Comparison of ENCODE assay signal across 22 cellular contexts in the genomic region with DNA sequence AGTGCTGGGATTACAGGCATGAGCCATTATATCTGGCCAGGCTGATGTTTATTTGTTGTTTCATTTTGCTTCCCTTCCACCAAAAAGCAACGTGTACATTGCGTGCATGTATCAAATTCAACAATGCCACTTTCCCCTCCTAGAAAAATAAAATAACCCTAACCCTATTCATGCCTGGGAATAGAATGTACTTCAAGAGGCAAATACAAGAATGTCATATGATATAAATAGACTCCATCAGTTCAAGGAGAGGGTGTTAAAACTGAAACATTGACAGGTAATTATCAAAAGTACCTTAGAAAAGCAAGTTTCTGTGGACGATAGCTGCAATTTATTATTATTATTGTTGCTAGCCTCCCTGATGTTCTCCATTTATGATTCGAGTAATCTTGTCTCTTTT.
DNase-seq lines count a peak whose midpoint lies in the region; ATAC-seq and TF ChIP-seq lines count a peak whose summit lies in the region.
"Had no signal": no experiment of that assay in that cellular context is flagged by ENCODE, and none has a peak within 500 bp of the region (broad histone marks: within the 10 kb centered on the region; RNA-seq: fewer than 3 reads in every experiment).

No MANE protein-coding gene starts in this region.

- H3K27me3 Mint-ChIP-seq in activated CD4-positive, alpha-beta T cell treated with anti-CD3 and anti-CD28 coated beads, Interleukin-2, amount 10 ng/mL, durations not matched to agents 7 days and 5 days = no peaks in the 10 kb centered on the region
- H3K27me3 Mint-ChIP-seq in CD8-positive, alpha-beta memory T cell = peaks cover 0 to 2% of the 10 kb centered on the region in 2 donors
- H3K27me3 Mint-ChIP-seq in activated CD4-positive, alpha-beta memory T cell treated with anti-CD3 and anti-CD28 coated beads, Interleukin-2, amount 10 ng/mL, durations not matched to agents 7 days and 5 days = no peaks in the 10 kb centered on the region

- H3K36me3 ChIP-seq in CD8-positive, alpha-beta memory T cell (ENCODE audit: insufficient read depth, low read length) = no peaks in the 10 kb centered on the region
- no peaks in the 10 kb centered on the region for H3K36me3 ChIP-seq in left ventricle myocardium inferior
- no peaks in the 10 kb centered on the region for H3K36me3 ChIP-seq in upper lobe of left lung
- H3K36me3 ChIP-seq: neural progenitor cell had no signal

- no peaks in the 10 kb centered on the region for H3K27me3 ChIP-seq in CD8-positive, alpha-beta memory T cell (ENCODE audit: insufficient read depth, low read length, poor library complexity, severe bottlenecking)
- H3K27me3 ChIP-seq in left ventricle myocardium inferior (ENCODE audit: low read depth) = no peaks in the 10 kb centered on the region
- no peaks in the 10 kb centered on the region for H3K27me3 ChIP-seq in upper lobe of left lung
- H3K27me3 ChIP-seq: neural progenitor cell had no signal

- H3K4me1 ChIP-seq in CD8-positive, alpha-beta memory T cell (ENCODE audit: insufficient read depth, low read length) = peaks cover 27% of the 10 kb centered on the region
- H3K4me1 ChIP-seq in left ventricle myocardium inferior = peaks cover 25% of the 10 kb centered on the region
- no peaks in the 10 kb centered on the region for H3K4me1 ChIP-seq in upper lobe of left lung
- H3K4me1 ChIP-seq: neural progenitor cell, psoas muscle had no signal

- H3K27ac Mint-ChIP-seq in activated CD4-positive, alpha-beta T cell treated with anti-CD3 and anti-CD28 coated beads, Interleukin-2, amount 10 ng/mL, durations not matched to agents 7 days and 5 days = peak overlapping the region; percentile 78
- H3K27ac Mint-ChIP-seq in CD8-positive, alpha-beta memory T cell = peak overlapping the region; percentile 18 to 83 (median 78)
- H3K27ac Mint-ChIP-seq in activated CD4-positive, alpha-beta memory T cell treated with anti-CD3 and anti-CD28 coated beads, Interleukin-2, amount 10 ng/mL, durations not matched to agents 7 days and 5 days = peak overlapping the region; percentile 82
- H3K27ac Mint-ChIP-seq: neural progenitor cell had no signal

- H3K4me1 Mint-ChIP-seq in activated CD4-positive, alpha-beta T cell treated with anti-CD3 and anti-CD28 coated beads, Interleukin-2, amount 10 ng/mL, durations not matched to agents 7 days and 5 days = peaks cover 43% of the 10 kb centered on the region
- H3K4me1 Mint-ChIP-seq in CD8-positive, alpha-beta memory T cell = peaks cover 27 to 84% (median 54%) of the 10 kb centered on the region in 3 donors
- peaks cover 71% of the 10 kb centered on the region for H3K4me1 Mint-ChIP-seq in activated CD4-positive, alpha-beta memory T cell treated with anti-CD3 and anti-CD28 coated beads, Interleukin-2, amount 10 ng/mL, durations not matched to agents 7 days and 5 days

- no peak overlapping the region for H3K4me3 ChIP-seq in CD8-positive, alpha-beta memory T cell (ENCODE audit: low read length)
- no peak overlapping the region for H3K4me3 ChIP-seq in left ventricle myocardium inferior
- H3K4me3 ChIP-seq in upper lobe of left lung = no peak overlapping the region
- H3K4me3 ChIP-seq: neural progenitor cell, PC-9, psoas muscle, SK-N-MC had no signal

- peak overlapping the region; percentile 53 for H3K4me3 Mint-ChIP-seq in activated CD4-positive, alpha-beta T cell treated with anti-CD3 and anti-CD28 coated beads, Interleukin-2, amount 10 ng/mL, durations not matched to agents 7 days and 5 days
- peak overlapping the region; percentile 26 to 76 (median 72) for H3K4me3 Mint-ChIP-seq in CD8-positive, alpha-beta memory T cell
- H3K4me3 Mint-ChIP-seq in activated CD4-positive, alpha-beta memory T cell treated with anti-CD3 and anti-CD28 coated beads, Interleukin-2, amount 10 ng/mL, durations not matched to agents 7 days and 5 days = peak overlapping the region; percentile 69
- H3K4me3 Mint-ChIP-seq: H9, neural progenitor cell had no signal

- intact Hi-C loops in left ventricle myocardium inferior (cut with micrococcal nuclease) = no loop called here

- H3K9me3 Mint-ChIP-seq in activated CD4-positive, alpha-beta T cell treated with anti-CD3 and anti-CD28 coated beads, Interleukin-2, amount 10 ng/mL, durations not matched to agents 7 days and 5 days = peaks cover 8% of the 10 kb centered on the region
- no peaks in the 10 kb centered on the region for H3K9me3 Mint-ChIP-seq in CD8-positive, alpha-beta memory T cell
- H3K9me3 Mint-ChIP-seq in activated CD4-positive, alpha-beta memory T cell treated with anti-CD3 and anti-CD28 coated beads, Interleukin-2, amount 10 ng/mL, durations not matched to agents 7 days and 5 days = peaks cover 3% of the 10 kb centered on the region

- TF ChIP-seq CTCF in left ventricle myocardium inferior (IDR thresholded peaks at IDR 0.05; ENCODE audit: borderline replicate concordance) = no peak
- TF ChIP-seq CTCF in upper lobe of left lung (IDR thresholded peaks at IDR 0.05) = no peak

- POLR2A ChIA-PET in activated CD4-positive, alpha-beta T cell treated with anti-CD3 and anti-CD28 coated beads, Interleukin-2, amount 10 ng/mL, durations not matched to agents 7 days and 5 days (lab: Charles Lee) = no interaction called here
- POLR2A ChIA-PET in CD8-positive, alpha-beta memory T cell (lab: Charles Lee) = interaction anchor here (0.6 kb wide), 1 partner anchor 103 kb away, joined by 3 read pairs; no protein-coding TSS in a partner anchor
- POLR2A ChIA-PET in activated CD4-positive, alpha-beta memory T cell treated with anti-CD3 and anti-CD28 coated beads, Interleukin-2, amount 10 ng/mL, durations not matched to agents 7 days and 5 days (lab: Charles Lee) = interaction anchor here (1.0 to 2.7 kb wide), 4 partner anchors 12 to 99 kb away, joined by 3 to 12 read pairs (median 5); partner anchors contain the start of gene BTG1

- 59 to 75% methylated on average over 4 of the region's 4 CpGs for WGBS in upper lobe of left lung, 2 donors

- peaks cover 2% of the 10 kb centered on the region for H3K36me3 Mint-ChIP-seq in activated CD4-positive, alpha-beta T cell treated with anti-CD3 and anti-CD28 coated beads, Interleukin-2, amount 10 ng/mL, durations not matched to agents 7 days and 5 days (ENCODE audit: low read depth)
- H3K36me3 Mint-ChIP-seq in CD8-positive, alpha-beta memory T cell = peaks cover 0 to 28% (median 9%) of the 10 kb centered on the region in 3 donors
- peaks cover 3% of the 10 kb centered on the region for H3K36me3 Mint-ChIP-seq in activated CD4-positive, alpha-beta memory T cell treated with anti-CD3 and anti-CD28 coated beads, Interleukin-2, amount 10 ng/mL, durations not matched to agents 7 days and 5 days (ENCODE audit: low read depth)
- H3K36me3 Mint-ChIP-seq: neural progenitor cell had no signal

- TF ChIP-seq EP300 in upper lobe of left lung (IDR thresholded peaks at IDR 0.05) = no peak

- no peaks in the 10 kb centered on the region for H3K9me3 ChIP-seq in CD8-positive, alpha-beta memory T cell (ENCODE audit: low read length)
- H3K9me3 ChIP-seq in left ventricle myocardium inferior (replicated peaks) (no peaks in the 10 kb centered on the region), upper lobe of left lung (no peaks in the 10 kb centered on the region)
- H3K9me3 ChIP-seq: psoas muscle had no signal

- DNase-seq in activated CD4-positive, alpha-beta T cell treated with anti-CD3 and anti-CD28 coated beads, Interleukin-2, amount 10 ng/mL, durations not matched to agents 7 days and 5 days = no peak
- DNase-seq in activated CD4-positive, alpha-beta T cell treated with anti-CD3 and anti-CD28 coated beads, Interleukin-2, amount 50 U/mL, for 4 hours = no peak
- no peak for DNase-seq in CD8-positive, alpha-beta memory T cell
- DNase-seq in activated CD4-positive, alpha-beta memory T cell treated with anti-CD3 and anti-CD28 coated beads, Interleukin-2, amount 10 ng/mL, durations not matched to agents 7 days and 5 days = no peak
- DNase-seq in left ventricle myocardium inferior (no peak), upper lobe of left lung (no peak)
- no peak for DNase-seq in stimulated activated CD4-positive, alpha-beta T cell treated with anti-CD3 and anti-CD28 coated beads, Interleukin-2, amount 100 ng/mL, for 24 hours
- DNase-seq: aorta; DMS53; H9; midbrain; NCI-H1105 treated with DMSO at 0.1 percent for 48 hours; NCI-H2171 treated with DMSO at 0.1 percent for 48 hours; NCI-H774; PC-9; psoas muscle; small intestine; stimulated activated CD4-positive, alpha-beta T cell treated with anti-CD3 and anti-CD28 coated beads, Interleukin-4, amount 100 ng/mL, for 24 hours had no signal

- no peak overlapping the region for H3K27ac ChIP-seq in CD8-positive, alpha-beta memory T cell (ENCODE audit: low read depth, low read length)
- H3K27ac ChIP-seq in left ventricle myocardium inferior (replicated peaks) (peak overlapping the region; percentile 31), upper lobe of left lung (no peak overlapping the region)
- H3K27ac ChIP-seq: neural progenitor cell, PC-9, psoas muscle, SK-N-MC had no signal

- ATAC-seq in upper lobe of left lung (ENCODE audit: low FRiP score in 2 of 2) = no peak
- no peak for ATAC-seq in HG02840 (IDR thresholded peaks at IDR 0.05; ENCODE audit: low FRiP score, unreplicated experiment)
- ATAC-seq: left lobe of liver, psoas muscle had no signal

- TF ChIP-seq POLR2A in upper lobe of left lung (IDR thresholded peaks at IDR 0.05) = no peak

- CTCF ChIA-PET in activated CD4-positive, alpha-beta T cell treated with anti-CD3 and anti-CD28 coated beads, Interleukin-2, amount 10 ng/mL, durations not matched to agents 7 days and 5 days (lab: Charles Lee) = interaction anchor here (0.6 to 1.0 kb wide), 2 partner anchors 8 to 542 kb away, joined by 3 to 4 read pairs; no protein-coding TSS in a partner anchor
- CTCF ChIA-PET in CD8-positive, alpha-beta memory T cell (lab: Charles Lee) = interaction anchor here (1.4 kb wide), 1 partner anchor 14 kb away, joined by 3 read pairs; no protein-coding TSS in a partner anchor
- CTCF ChIA-PET in activated CD4-positive, alpha-beta memory T cell treated with anti-CD3 and anti-CD28 coated beads, Interleukin-2, amount 10 ng/mL, durations not matched to agents 7 days and 5 days (lab: Charles Lee) = no interaction called here
